Comparison of ENCODE assay signal across 12 cellular contexts in the genomic region with DNA sequence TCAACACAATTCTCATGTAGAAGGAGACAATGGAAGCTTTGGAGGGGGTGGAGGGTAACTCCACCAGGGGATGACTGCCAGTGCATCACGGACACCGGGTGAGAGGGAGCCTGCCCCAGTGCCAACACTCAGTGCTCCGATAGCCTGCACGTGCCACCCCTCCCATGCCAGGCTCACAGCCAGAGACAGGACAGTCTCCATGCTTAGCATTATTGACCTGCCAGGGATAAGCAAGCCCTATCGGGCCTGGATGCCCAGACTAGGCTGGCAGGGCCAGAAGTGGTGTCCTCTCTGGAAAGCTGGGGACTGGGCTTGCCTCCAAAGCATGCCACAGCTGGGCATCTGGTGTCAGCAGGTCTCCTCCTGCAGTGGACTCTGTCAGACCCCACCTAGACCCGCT. TPM values are rescaled to one million over a fixed set of nuclear protein-coding genes. Genes with fewer than 3 reads are reported as not detected.
DNase-seq lines count a peak whose midpoint lies in the region; ATAC-seq, FAIRE-seq and TF ChIP-seq lines count a peak whose summit lies in the region.
"Had no signal": no experiment of that assay in that cellular context is flagged by ENCODE, and none has a peak within 500 bp of the region (broad histone marks: within the 10 kb centered on the region; RNA-seq: fewer than 3 reads in every experiment).

No MANE protein-coding gene starts in this region.

- POLR2A ChIA-PET in IMR-90 (lab: Charles Lee; ENCODE audit: unreplicated experiment), result no interaction called here

- peak overlapping the region; percentile 4 for H2AFZ ChIP-seq in IMR-90 (replicated peaks; ENCODE audit: low read length, poor library complexity)

- H3K79me1 ChIP-seq in IMR-90 (ENCODE audit: low read depth in 1 of 2, low read length in 2 of 2), result peaks cover 7 to 41% of the 10 kb centered on the region in 2 experiments

- H3K9me3 ChIP-seq in IMR-90 (ENCODE audit: control insufficient read depth, insufficient read depth, low read length) (no peaks in the 10 kb centered on the region), heart right ventricle (no peaks in the 10 kb centered on the region), psoas muscle (no peaks in the 10 kb centered on the region)

- H2AK5ac ChIP-seq in IMR-90 (ENCODE audit: low read depth, low read length), result peak overlapping the region; percentile 100

- peaks cover 32% of the 10 kb centered on the region for H4K20me1 ChIP-seq in IMR-90 (ENCODE audit: insufficient read depth, low read length)

- peak overlapping the region; percentile 38; the same call in 1 of the 3 replicates for H2BK15ac ChIP-seq in IMR-90 (ENCODE audit: low read depth, low read length)

- H3K36me3 ChIP-seq in IMR-90 (ENCODE audit: control insufficient read depth, insufficient read depth, low read length) (no peaks in the 10 kb centered on the region), heart right ventricle (no peaks in the 10 kb centered on the region), psoas muscle (ENCODE audit: insufficient read depth in 1 of 2, low read depth in 1 of 2) (no peaks in the 10 kb centered on the region)

- no peak for TF ChIP-seq RAD21 in IMR-90 (IDR thresholded peaks at IDR 0.05; ENCODE audit: low read length)

- ATAC-seq in IMR-90 (ENCODE audit: low read depth), result no peak
- peak in 6 of 8 donors; percentile 2 to 58 (median 44) for ATAC-seq in heart right ventricle
- ATAC-seq in psoas muscle, result no peak
- no peak for ATAC-seq in HG03159 (IDR thresholded peaks at IDR 0.05; ENCODE audit: unreplicated experiment)
- ATAC-seq: activated naive CD4-positive, alpha-beta T cell treated with anti-CD3 and anti-CD28 coated beads, Interleukin-2, amount 50 U/mL, for 72 hours; GM12878; natural killer cell treated with Interleukin-12 subunit alpha and Interleukin-12 subunit beta and Interleukin-15 and Interleukin-18, amount 100 ng/mL, for 72 hours had no signal

- H3K18ac ChIP-seq in IMR-90 (ENCODE audit: low read depth, low read length), result no peak overlapping the region

- dilution Hi-C loops in IMR-90 (cut with HindIII; ENCODE audit: low sequenced_read_pairs, unreplicated experiment), result no loop called here

- no peak for TF ChIP-seq CTCF in IMR-90 (conservative IDR thresholded peaks at IDR 0.05; ENCODE audit: low read depth, low read length)
- no peak for TF ChIP-seq CTCF in heart right ventricle (IDR thresholded peaks at IDR 0.05)
- TF ChIP-seq CTCF in psoas muscle (IDR thresholded peaks at IDR 0.05), result no peak

- peak overlapping the region; percentile 68 for H4K91ac ChIP-seq in IMR-90 (ENCODE audit: insufficient read depth, low read depth, low read length)

- in situ Hi-C loops in IMR-90 (cut with MboI; ENCODE audit: low sequenced_read_pairs), result no loop called here

- no peak overlapping the region for H3K56ac ChIP-seq in IMR-90 (ENCODE audit: extremely low read depth, insufficient read depth, low read length)

- peaks cover 16% of the 10 kb centered on the region for H3K9me1 ChIP-seq in IMR-90 (ENCODE audit: insufficient read depth, low read length)

- H3K27me3 ChIP-seq in IMR-90 (ENCODE audit: control insufficient read depth, insufficient read depth, low read length) (no peaks in the 10 kb centered on the region), heart right ventricle (peaks cover 0 to 39% (median 0%) of the 10 kb centered on the region in 7 donors), psoas muscle (ENCODE audit: insufficient read depth in 3 of 3, low read length in 2 of 3) (no peaks in the 10 kb centered on the region)

- no peak overlapping the region for H4K8ac ChIP-seq in IMR-90 (ENCODE audit: low read depth in 2 of 2, low read length in 2 of 2)

- CTCF ChIA-PET in IMR-90 (lab: Yijun Ruan, JAX), result no interaction called here

- no TSS peak for BruUV-seq in IMR-90 (replicated peaks; lab: Mats Ljungman, UMichigan)

- intact Hi-C loops in IMR-90 (cut with micrococcal nuclease), result no loop called here
- intact Hi-C loops in heart right ventricle (cut with DNase I), result no loop called here
- intact Hi-C loops in psoas muscle (cut with DNase I), result no loop called here

- 75% methylated on average over 2 of the region's 6 CpGs; no CpG with 5 or more reads in 1 of the 2 experiments for WGBS in IMR-90 (ENCODE audit: extremely low coverage in 2 of 2, insufficient read length in 1 of 2), 2 experiments
- WGBS in heart right ventricle, 2 donors, result 40 to 47% methylated on average over 6 of the region's 6 CpGs
- WGBS in psoas muscle, 3 donors, result 16 to 45% (median 28%) methylated on average over 6 of the region's 6 CpGs

- peak overlapping the region; percentile 79 for H3K4ac ChIP-seq in IMR-90 (ENCODE audit: low read depth, low read length)

- no peak overlapping the region for H2BK5ac ChIP-seq in IMR-90 (ENCODE audit: low read depth, low read length, poor library complexity, severe bottlenecking)

- H3K27ac ChIP-seq in IMR-90 (ENCODE audit: insufficient read depth, low read length) (no peak overlapping the region), heart right ventricle (peak overlapping the region in 8 of 10 donors; percentile 94 to 99 (median 96)), psoas muscle (peak overlapping the region; percentile 21)

- H3K4me1 ChIP-seq in IMR-90 (ENCODE audit: control insufficient read depth, insufficient read depth, low read length), result peaks cover 55% of the 10 kb centered on the region
- H3K4me1 ChIP-seq in heart right ventricle, result peaks cover 49 to 89% (median 86%) of the 10 kb centered on the region in 9 donors
- H3K4me1 ChIP-seq in psoas muscle, result peaks cover 55% of the 10 kb centered on the region

- H2AK9ac ChIP-seq in IMR-90 (replicated peaks; ENCODE audit: low read depth, low read length, poor library complexity), result peak overlapping the region; percentile 57

- TF ChIP-seq POLR2A in IMR-90 (IDR thresholded peaks at IDR 0.05; ENCODE audit: low read depth, low read length) (no peak), GM12892 (IDR thresholded peaks at IDR 0.05; ENCODE audit: low read depth, low read length) (no peak)

- no peak overlapping the region; the same call in 1 of the 2 replicates for H3K14ac ChIP-seq in IMR-90 (replicated peaks; ENCODE audit: low read depth, low read length)

- H3K9ac ChIP-seq in IMR-90 (ENCODE audit: low read depth, low read length), result no peak overlapping the region

- no peak overlapping the region for H3K4me2 ChIP-seq in IMR-90 (ENCODE audit: low read depth, low read length)

- DNase-seq in IMR-90 (no peak), heart right ventricle (peak; percentile 75 to 84), psoas muscle (peak in 1 of 2 donors; percentile 58), GM12892 (ENCODE audit: insufficient read length) (no peak)
- DNase-seq in activated naive CD4-positive, alpha-beta T cell treated with anti-CD3 and anti-CD28 coated beads, Interleukin-2, amount 50 U/mL, for 16 hours, result no peak
- DNase-seq: GOT3, NCI-H1092 treated with DMSO at 0.1 percent for 48 hours, NCI-H524 treated with DMSO at 0.1 percent for 48 hours had no signal

- H2BK120ac ChIP-seq in IMR-90 (ENCODE audit: low read depth, low read length), result peak overlapping the region; percentile 62

- H2BK20ac ChIP-seq in IMR-90 (ENCODE audit: low read depth, low read length), result peak overlapping the region; percentile 63

- no peak overlapping the region for H3K23ac ChIP-seq in IMR-90 (ENCODE audit: low read depth, low read length)

- no peak overlapping the region for H4K5ac ChIP-seq in IMR-90 (ENCODE audit: low read depth, low read length)

- H3K4me3 ChIP-seq in IMR-90 (ENCODE audit: insufficient read depth, low read depth, low read length) (no peak overlapping the region), heart right ventricle (no peak overlapping the region), psoas muscle (no peak overlapping the region)
- H3K4me3 ChIP-seq: GM12878 had no signal

- FAIRE-seq in GM12892 (lab: Jason Lieb, UNC), result no peak
- FAIRE-seq: GM12878 had no signal

TF ChIP-seq in IMR-90, 13 proteins besides CTCF, POLR2A, EP300 and RAD21 (continues in another document):
- no peak for TF ChIP-seq SMC3 (IDR thresholded peaks at IDR 0.05; ENCODE audit: low read depth, low read length)

RNA-seq across cellular contexts. Expression of a gene that starts 1.6 kb away (rescaled TPM):
- total RNA-seq in IMR-90 (2012; rRNA removed) (11.1 and 13.8 TPM in 2 replicates), heart right ventricle (10 to 100 TPM; 18.5 to 27.8 (median 24.3) TPM), psoas muscle (10 to 100 TPM in 3 of 4 donors, 1 to 10 TPM in 1; 9.0 to 24.8 (median 20.8) TPM)
- polyA plus RNA-seq in IMR-90 (2012; rRNA removed) (86.6 and 92.3 TPM in 2 replicates), heart right ventricle (10 to 100 TPM; 36.9 to 89.8 TPM), psoas muscle (10 to 100 TPM; 11.4 to 22.2 (median 15.3) TPM)
- polyA plus RNA-seq in IMR-90 (2012; cell fraction: cytosol; rRNA removed), result 42.6 and 77.4 TPM in 2 replicates
- polyA plus RNA-seq in IMR-90 (2012; cell fraction: nucleus; rRNA removed; ENCODE audit: low replicate concordance), result 448 and 954 TPM in 2 replicates
- 1.5 TPM for polyA plus RNA-seq in GM12892 (2012; ENCODE audit: missing spikeins)

RNA-seq across cellular contexts. Expression of a gene that starts 4.0 kb away (rescaled TPM):
- 66.7 and 74.2 TPM in 2 replicates for total RNA-seq in IMR-90 (2012; rRNA removed)
- polyA plus RNA-seq in IMR-90 (2012; rRNA removed), result 135 and 155 TPM in 2 replicates
- 189 TPM in 2 replicates for polyA plus RNA-seq in IMR-90 (2012; cell fraction: cytosol; rRNA removed)
- 46.4 and 84.3 TPM in 2 replicates for polyA plus RNA-seq in IMR-90 (2012; cell fraction: nucleus; rRNA removed; ENCODE audit: low replicate concordance)
- total RNA-seq in heart right ventricle, result 10 to 100 TPM; 32.2 to 44.7 (median 38.6) TPM
- 10 to 100 TPM; 68.2 to 88.5 TPM for polyA plus RNA-seq in heart right ventricle
- 10 to 100 TPM; 23.0 to 43.1 (median 37.8) TPM for total RNA-seq in psoas muscle
- polyA plus RNA-seq in psoas muscle, result 10 to 100 TPM; 53.8 to 68.1 (median 57.7) TPM
- polyA plus RNA-seq in GM12892 (2012; ENCODE audit: missing spikeins), result 33.2 TPM

RNA-seq across cellular contexts. Expression of a gene that starts 20.4 kb away (rescaled TPM):
- total RNA-seq in IMR-90 (2012; rRNA removed), result 63.3 and 88.0 TPM in 2 replicates
- 67.2 and 73.7 TPM in 2 replicates for polyA plus RNA-seq in IMR-90 (2012; rRNA removed)
- polyA plus RNA-seq in IMR-90 (2012; cell fraction: cytosol; rRNA removed), result 69.1 and 93.4 TPM in 2 replicates
- polyA plus RNA-seq in IMR-90 (2012; cell fraction: nucleus; rRNA removed; ENCODE audit: low replicate concordance), result 23.8 and 33.0 TPM in 2 replicates
- total RNA-seq in heart right ventricle, result 10 to 100 TPM; 45.6 to 86.6 (median 56.6) TPM
- polyA plus RNA-seq in heart right ventricle, result 100 to 1,000 TPM in 1 of 2 donors, 10 to 100 TPM in 1; 80.4 to 109 TPM
- total RNA-seq in psoas muscle, result 10 to 100 TPM; 40.0 to 62.0 (median 48.9) TPM
- 10 to 100 TPM; 65.3 to 82.2 (median 70.5) TPM for polyA plus RNA-seq in psoas muscle
- polyA plus RNA-seq in GM12892 (2012; ENCODE audit: missing spikeins), result 70.2 TPM

RNA-seq across cellular contexts. Expression of a gene that starts 20.6 kb away (rescaled TPM):
- total RNA-seq in IMR-90 (2012; rRNA removed), result 9.0 and 10.6 TPM in 2 replicates
- polyA plus RNA-seq in IMR-90 (2012; rRNA removed), result 39.1 and 39.5 TPM in 2 replicates
- 33.6 and 33.9 TPM in 2 replicates for polyA plus RNA-seq in IMR-90 (2012; cell fraction: cytosol; rRNA removed)
- polyA plus RNA-seq in IMR-90 (2012; cell fraction: nucleus; rRNA removed; ENCODE audit: low replicate concordance), result 9.4 and 11.5 TPM in 2 replicates
- 10 to 100 TPM in 7 of 10 donors, 1 to 10 TPM in 3; 9.1 to 11.8 (median 10.5) TPM for total RNA-seq in heart right ventricle
- 10 to 100 TPM in 1 of 2 donors, 1 to 10 TPM in 1; 6.7 to 19.2 TPM for polyA plus RNA-seq in heart right ventricle
- total RNA-seq in psoas muscle, result 10 to 100 TPM in 2 of 4 donors, 1 to 10 TPM in 2; 5.8 to 16.2 (median 9.0) TPM
- 10 to 100 TPM in 2 of 3 donors, 1 to 10 TPM in 1; 8.9 to 17.5 (median 11.7) TPM for polyA plus RNA-seq in psoas muscle
- polyA plus RNA-seq in GM12892 (2012; ENCODE audit: missing spikeins), result 55.9 TPM

Comparison
In these comparisons a context has a peak if more than half of its experiments do, and no peak if none do; other contexts are left out.
1. ATAC-seq: peak in heart right ventricle (6 of 8); none in IMR-90 (single experiment), psoas muscle (0 of 4) and HG03159 (single experiment).
2. DNase-seq: peak in heart right ventricle (2 of 2); none in IMR-90 (single experiment), GM12892 (single experiment) and activated naive CD4-positive, alpha-beta T cell treated with anti-CD3 and anti-CD28 coated beads, Interleukin-2, amount 50 U/mL, for 16 hours (single experiment).